ENCODE assay signal across 1 cellular context in genomic region chr17:17955790-17956341, GRCh38.
TF ChIP-seq lines count a peak whose summit lies in the region.

No MANE protein-coding gene starts in this region.

TF ChIP-seq in K562, 482 proteins besides CTCF, POLR2A, EP300 and RAD21:
- TF ChIP-seq NFYB (IDR thresholded peaks at IDR 0.05; ENCODE audit: extremely low read depth, insufficient read length) = peak; percentile 68
TF ChIP-seq in K562: peak in this region for 1; not testable (repeated sequence) for 481.
